1 cellular context compared by ENCODE assay signal in genomic region chr1:184242507-184242943, GRCh38.
TF ChIP-seq lines count a peak whose summit lies in the region.

No MANE protein-coding gene starts in this region.

TF ChIP-seq in H1, 55 proteins besides CTCF, POLR2A, EP300 and RAD21 (continued from another document):
- TF ChIP-seq, protein P1, sequence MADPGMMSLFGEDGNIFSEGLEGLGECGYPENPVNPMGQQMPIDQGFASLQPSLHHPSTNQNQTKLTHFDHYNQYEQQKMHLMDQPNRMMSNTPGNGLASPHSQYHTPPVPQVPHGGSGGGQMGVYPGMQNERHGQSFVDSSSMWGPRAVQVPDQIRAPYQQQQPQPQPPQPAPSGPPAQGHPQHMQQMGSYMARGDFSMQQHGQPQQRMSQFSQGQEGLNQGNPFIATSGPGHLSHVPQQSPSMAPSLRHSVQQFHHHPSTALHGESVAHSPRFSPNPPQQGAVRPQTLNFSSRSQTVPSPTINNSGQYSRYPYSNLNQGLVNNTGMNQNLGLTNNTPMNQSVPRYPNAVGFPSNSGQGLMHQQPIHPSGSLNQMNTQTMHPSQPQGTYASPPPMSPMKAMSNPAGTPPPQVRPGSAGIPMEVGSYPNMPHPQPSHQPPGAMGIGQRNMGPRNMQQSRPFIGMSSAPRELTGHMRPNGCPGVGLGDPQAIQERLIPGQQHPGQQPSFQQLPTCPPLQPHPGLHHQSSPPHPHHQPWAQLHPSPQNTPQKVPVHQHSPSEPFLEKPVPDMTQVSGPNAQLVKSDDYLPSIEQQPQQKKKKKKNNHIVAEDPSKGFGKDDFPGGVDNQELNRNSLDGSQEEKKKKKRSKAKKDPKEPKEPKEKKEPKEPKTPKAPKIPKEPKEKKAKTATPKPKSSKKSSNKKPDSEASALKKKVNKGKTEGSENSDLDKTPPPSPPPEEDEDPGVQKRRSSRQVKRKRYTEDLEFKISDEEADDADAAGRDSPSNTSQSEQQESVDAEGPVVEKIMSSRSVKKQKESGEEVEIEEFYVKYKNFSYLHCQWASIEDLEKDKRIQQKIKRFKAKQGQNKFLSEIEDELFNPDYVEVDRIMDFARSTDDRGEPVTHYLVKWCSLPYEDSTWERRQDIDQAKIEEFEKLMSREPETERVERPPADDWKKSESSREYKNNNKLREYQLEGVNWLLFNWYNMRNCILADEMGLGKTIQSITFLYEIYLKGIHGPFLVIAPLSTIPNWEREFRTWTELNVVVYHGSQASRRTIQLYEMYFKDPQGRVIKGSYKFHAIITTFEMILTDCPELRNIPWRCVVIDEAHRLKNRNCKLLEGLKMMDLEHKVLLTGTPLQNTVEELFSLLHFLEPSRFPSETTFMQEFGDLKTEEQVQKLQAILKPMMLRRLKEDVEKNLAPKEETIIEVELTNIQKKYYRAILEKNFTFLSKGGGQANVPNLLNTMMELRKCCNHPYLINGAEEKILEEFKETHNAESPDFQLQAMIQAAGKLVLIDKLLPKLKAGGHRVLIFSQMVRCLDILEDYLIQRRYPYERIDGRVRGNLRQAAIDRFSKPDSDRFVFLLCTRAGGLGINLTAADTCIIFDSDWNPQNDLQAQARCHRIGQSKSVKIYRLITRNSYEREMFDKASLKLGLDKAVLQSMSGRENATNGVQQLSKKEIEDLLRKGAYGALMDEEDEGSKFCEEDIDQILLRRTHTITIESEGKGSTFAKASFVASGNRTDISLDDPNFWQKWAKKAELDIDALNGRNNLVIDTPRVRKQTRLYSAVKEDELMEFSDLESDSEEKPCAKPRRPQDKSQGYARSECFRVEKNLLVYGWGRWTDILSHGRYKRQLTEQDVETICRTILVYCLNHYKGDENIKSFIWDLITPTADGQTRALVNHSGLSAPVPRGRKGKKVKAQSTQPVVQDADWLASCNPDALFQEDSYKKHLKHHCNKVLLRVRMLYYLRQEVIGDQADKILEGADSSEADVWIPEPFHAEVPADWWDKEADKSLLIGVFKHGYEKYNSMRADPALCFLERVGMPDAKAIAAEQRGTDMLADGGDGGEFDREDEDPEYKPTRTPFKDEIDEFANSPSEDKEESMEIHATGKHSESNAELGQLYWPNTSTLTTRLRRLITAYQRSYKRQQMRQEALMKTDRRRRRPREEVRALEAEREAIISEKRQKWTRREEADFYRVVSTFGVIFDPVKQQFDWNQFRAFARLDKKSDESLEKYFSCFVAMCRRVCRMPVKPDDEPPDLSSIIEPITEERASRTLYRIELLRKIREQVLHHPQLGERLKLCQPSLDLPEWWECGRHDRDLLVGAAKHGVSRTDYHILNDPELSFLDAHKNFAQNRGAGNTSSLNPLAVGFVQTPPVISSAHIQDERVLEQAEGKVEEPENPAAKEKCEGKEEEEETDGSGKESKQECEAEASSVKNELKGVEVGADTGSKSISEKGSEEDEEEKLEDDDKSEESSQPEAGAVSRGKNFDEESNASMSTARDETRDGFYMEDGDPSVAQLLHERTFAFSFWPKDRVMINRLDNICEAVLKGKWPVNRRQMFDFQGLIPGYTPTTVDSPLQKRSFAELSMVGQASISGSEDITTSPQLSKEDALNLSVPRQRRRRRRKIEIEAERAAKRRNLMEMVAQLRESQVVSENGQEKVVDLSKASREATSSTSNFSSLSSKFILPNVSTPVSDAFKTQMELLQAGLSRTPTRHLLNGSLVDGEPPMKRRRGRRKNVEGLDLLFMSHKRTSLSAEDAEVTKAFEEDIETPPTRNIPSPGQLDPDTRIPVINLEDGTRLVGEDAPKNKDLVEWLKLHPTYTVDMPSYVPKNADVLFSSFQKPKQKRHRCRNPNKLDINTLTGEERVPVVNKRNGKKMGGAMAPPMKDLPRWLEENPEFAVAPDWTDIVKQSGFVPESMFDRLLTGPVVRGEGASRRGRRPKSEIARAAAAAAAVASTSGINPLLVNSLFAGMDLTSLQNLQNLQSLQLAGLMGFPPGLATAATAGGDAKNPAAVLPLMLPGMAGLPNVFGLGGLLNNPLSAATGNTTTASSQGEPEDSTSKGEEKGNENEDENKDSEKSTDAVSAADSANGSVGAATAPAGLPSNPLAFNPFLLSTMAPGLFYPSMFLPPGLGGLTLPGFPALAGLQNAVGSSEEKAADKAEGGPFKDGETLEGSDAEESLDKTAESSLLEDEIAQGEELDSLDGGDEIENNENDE (IDR thresholded peaks at IDR 0.05; ENCODE audit: insufficient replicate concordance, low read length), result no peak
- TF ChIP-seq, protein P2, sequence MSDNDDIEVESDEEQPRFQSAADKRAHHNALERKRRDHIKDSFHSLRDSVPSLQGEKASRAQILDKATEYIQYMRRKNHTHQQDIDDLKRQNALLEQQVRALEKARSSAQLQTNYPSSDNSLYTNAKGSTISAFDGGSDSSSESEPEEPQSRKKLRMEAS (IDR thresholded peaks at IDR 0.05), result no peak
